In the genomic region with DNA sequence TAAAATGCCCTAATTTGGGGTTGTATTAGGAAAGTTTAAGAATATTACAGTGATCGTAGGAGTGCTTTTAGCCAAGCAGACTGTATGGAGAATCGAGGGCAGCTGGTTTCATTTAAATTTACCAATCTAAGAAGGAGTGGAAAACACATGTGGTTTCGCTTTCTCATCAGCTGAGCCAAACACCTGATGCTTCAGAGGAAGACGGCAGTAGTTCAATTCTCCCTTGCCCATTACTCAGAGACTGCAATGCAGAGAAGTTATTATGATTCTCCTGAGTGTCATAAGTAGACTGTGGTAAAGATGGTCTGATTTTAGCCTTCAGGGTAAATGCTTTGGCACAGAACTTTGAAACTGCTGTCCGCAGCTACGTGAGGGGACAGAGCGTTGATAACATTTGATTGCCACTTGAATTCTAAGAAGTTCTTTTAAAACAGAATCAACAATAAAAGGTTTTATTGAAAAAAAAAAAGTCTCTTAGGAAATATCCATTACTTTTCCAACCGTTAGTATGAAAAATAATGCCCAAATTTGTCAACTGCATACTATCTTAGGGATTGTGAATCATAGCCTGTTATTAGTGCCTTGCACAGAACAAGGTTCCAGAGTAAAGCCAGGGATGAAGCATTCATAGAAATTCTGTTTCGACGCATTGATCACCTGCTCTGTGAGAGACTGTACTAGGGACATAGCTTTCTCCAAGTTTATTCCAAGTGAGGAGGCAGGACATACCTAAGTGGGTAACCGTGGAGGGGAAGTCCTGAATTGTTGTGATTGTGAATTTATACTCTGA, we compare ENCODE assay signal across 9 cellular contexts. TPM values are rescaled to one million over a fixed set of nuclear protein-coding genes. Genes with fewer than 3 reads are reported as not detected.
A peak's percentile ranks its signal among the peaks of the same experiment; 100 is the strongest.
DNase-seq lines count a peak whose midpoint lies in the region; ATAC-seq and TF ChIP-seq lines count a peak whose summit lies in the region.
"Had no signal": no experiment of that assay in that cellular context is flagged by ENCODE, and none has a peak within 500 bp of the region (broad histone marks: within the 10 kb centered on the region; RNA-seq: fewer than 3 reads in every experiment).

No MANE protein-coding gene starts in this region.

- H3K9me3 Mint-ChIP-seq in activated naive CD4-positive, alpha-beta T cell treated with anti-CD3 and anti-CD28 coated beads, Interleukin-2, amount 50 U/mL, for 24 hours, result no peaks in the 10 kb centered on the region

- peak overlapping the region; percentile 67 for H3K27ac ChIP-seq in cardiac muscle cell
- H3K27ac ChIP-seq in hepatocyte, result peak overlapping the region; percentile 22
- peak overlapping the region; percentile 63 to 67 for H3K27ac ChIP-seq in tibial artery

- H3K4me3 ChIP-seq in cardiac muscle cell, result no peak overlapping the region
- H3K4me3 ChIP-seq in hepatocyte, result no peak overlapping the region
- peak overlapping the region; percentile 16 to 21 for H3K4me3 ChIP-seq in tibial artery

- ATAC-seq in HG02610 (IDR thresholded peaks at IDR 0.05; ENCODE audit: unreplicated experiment), result no peak

- H3K79me2 ChIP-seq in hepatocyte, result no peaks in the 10 kb centered on the region

- no peaks in the 10 kb centered on the region for H3K36me3 Mint-ChIP-seq in activated naive CD4-positive, alpha-beta T cell treated with anti-CD3 and anti-CD28 coated beads, Interleukin-2, amount 50 U/mL, for 24 hours

- H2AFZ ChIP-seq in hepatocyte, result no peak overlapping the region

- H3K27me3 ChIP-seq in cardiac muscle cell (no peaks in the 10 kb centered on the region), hepatocyte (no peaks in the 10 kb centered on the region), tibial artery (no peaks in the 10 kb centered on the region)

- H3K36me3 ChIP-seq in cardiac muscle cell (peaks cover 30% of the 10 kb centered on the region), hepatocyte (replicated peaks; ENCODE audit: insufficient read depth, low read depth) (no peaks in the 10 kb centered on the region), tibial artery (peaks cover 16 to 24% (median 16%) of the 10 kb centered on the region in 3 donors)

- TF ChIP-seq CTCF in cardiac muscle cell (IDR thresholded peaks at IDR 0.05; ENCODE audit: low read depth, low read length), result no peak
- TF ChIP-seq CTCF in hepatocyte (IDR thresholded peaks at IDR 0.05; ENCODE audit: poor library complexity), result no peak
- TF ChIP-seq CTCF in tibial artery (IDR thresholded peaks at IDR 0.05), result no peak

- H3K4me1 Mint-ChIP-seq in activated naive CD4-positive, alpha-beta T cell treated with anti-CD3 and anti-CD28 coated beads, Interleukin-2, amount 50 U/mL, for 24 hours, result peaks cover 61% of the 10 kb centered on the region

- peak overlapping the region; percentile 95 for H3K27ac Mint-ChIP-seq in activated naive CD4-positive, alpha-beta T cell treated with anti-CD3 and anti-CD28 coated beads, Interleukin-2, amount 50 U/mL, for 24 hours

- 69% methylated on average over 11 of the region's 11 CpGs for WGBS in hepatocyte (ENCODE audit: low lambda C conversion rate, missing lambda C conversion rate)

- no peaks in the 10 kb centered on the region for H4K20me1 ChIP-seq in hepatocyte (ENCODE audit: insufficient read depth, poor library complexity, severe bottlenecking)

- H3K9me2 ChIP-seq in hepatocyte (replicated peaks; ENCODE audit: insufficient read depth), result no peaks in the 10 kb centered on the region

- H3K4me3 Mint-ChIP-seq in activated naive CD4-positive, alpha-beta T cell treated with anti-CD3 and anti-CD28 coated beads, Interleukin-2, amount 50 U/mL, for 24 hours, result peak overlapping the region; percentile 81

- no peaks in the 10 kb centered on the region for H3K27me3 Mint-ChIP-seq in activated naive CD4-positive, alpha-beta T cell treated with anti-CD3 and anti-CD28 coated beads, Interleukin-2, amount 50 U/mL, for 24 hours

- DNase-seq in cardiac muscle cell (ENCODE audit: low read depth in 1 of 2, low spot score in 1 of 2) (no peak), cardiac septum (ENCODE audit: low spot score) (no peak), hepatocyte (ENCODE audit: low spot score) (no peak), tibial artery (no peak), NCI-H446 treated with DMSO at 0.1 percent for 48 hours (lab: John Stamatoyannopoulos, UW) (no peak), putamen (ENCODE audit: low spot score) (no peak)
- DNase-seq: GOT3 had no signal

- intact Hi-C loops in cardiac septum (cut with DNase I) (loop anchor here (5.0 kb wide), 3 partner anchors 250 to 420 kb away; no protein-coding TSS in a partner anchor), tibial artery (cut with DNase I; ENCODE audit: low total_unique reads) (loop anchor here (5.0 kb wide), 1 partner anchor 420 kb away; no protein-coding TSS in a partner anchor)

- no peak overlapping the region for H3K4me2 ChIP-seq in hepatocyte

- H3K9me3 ChIP-seq in cardiac muscle cell (ENCODE audit: low read depth) (no peaks in the 10 kb centered on the region), hepatocyte (ENCODE audit: low read depth) (no peaks in the 10 kb centered on the region), tibial artery (no peaks in the 10 kb centered on the region)

- H3K4me1 ChIP-seq in cardiac muscle cell (ENCODE audit: low read depth) (peaks cover 58% of the 10 kb centered on the region), hepatocyte (ENCODE audit: insufficient read depth) (peaks cover 17% of the 10 kb centered on the region), tibial artery (peaks cover 0 to 65% (median 34%) of the 10 kb centered on the region in 4 donors)

RNA-seq across cellular contexts. Expression of gene LYSMD4, which starts 25.6 kb away (rescaled TPM):
- total RNA-seq in cardiac muscle cell (21.2 and 21.9 TPM in 2 replicates), cardiac septum (12.7 TPM), hepatocyte (7.7 and 12.8 TPM in 2 replicates)
- polyA plus RNA-seq in cardiac muscle cell (24.0 and 24.4 TPM in 2 replicates), hepatocyte (9.0 and 15.4 TPM in 2 replicates)

Comparison
In these comparisons a context has a peak if more than half of its experiments do, and no peak if none do; other contexts are left out.
1. H3K4me3 ChIP-seq: peak in tibial artery (2 of 2); none in cardiac muscle cell (single experiment) and hepatocyte (single experiment).
2. Peak in every context shown above with its lines, with median percentiles within 50 percentile points of each other: H3K27ac ChIP-seq.